11 cellular contexts compared by ENCODE assay signal in the genomic region with DNA sequence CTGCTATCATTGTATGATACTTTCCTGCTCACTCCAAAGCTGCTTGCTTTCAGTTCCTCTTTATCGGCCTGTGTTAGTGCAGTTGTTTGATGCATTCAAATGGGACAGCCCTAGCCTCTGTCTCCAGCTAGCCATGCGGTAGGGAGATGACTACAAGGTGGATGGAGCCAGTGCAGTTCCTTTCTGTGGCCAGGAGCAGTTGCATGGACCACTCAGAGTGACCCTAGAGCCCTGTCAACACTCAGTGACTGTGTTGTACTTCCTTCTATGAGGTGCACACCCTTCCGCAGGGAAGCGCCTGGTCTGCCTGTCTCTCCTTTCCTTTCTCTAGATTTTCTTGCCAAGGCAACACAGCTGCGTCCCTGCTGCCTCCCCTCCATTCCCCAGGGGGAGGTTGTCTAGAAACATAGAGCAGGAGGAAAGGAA. TPM values are rescaled to one million over a fixed set of nuclear protein-coding genes. Genes with fewer than 3 reads are reported as not detected.
DNase-seq lines count a peak whose midpoint lies in the region; ATAC-seq and TF ChIP-seq lines count a peak whose summit lies in the region.
"Had no signal": no experiment of that assay in that cellular context is flagged by ENCODE, and none has a peak within 500 bp of the region (broad histone marks: within the 10 kb centered on the region; RNA-seq: fewer than 3 reads in every experiment).

No MANE protein-coding gene starts in this region.

- no peak overlapping the region for H3K4me3 Mint-ChIP-seq in stimulated activated naive B cell treated with anti-CD40 and anti-IgM and Interleukin-4, amounts not matched to agents 10 μg/mL and 1 μg/mL and 100 μg/mL, for 72 hours
- no peak overlapping the region for H3K4me3 Mint-ChIP-seq in neural progenitor cell
- H3K4me3 Mint-ChIP-seq: dendritic cell treated with granulocyte-macrophage colony-stimulating factor and Interleukin-4, amounts not matched to agents 40 ng/mL and 50 ng/mL, for 4 days had no signal

- H3K4me3 ChIP-seq in neural progenitor cell: no peak overlapping the region

- no peak overlapping the region for H3K9ac ChIP-seq in neural progenitor cell

- no peaks in the 10 kb centered on the region for H3K4me1 ChIP-seq in neural progenitor cell

- no peaks in the 10 kb centered on the region for H4K20me1 ChIP-seq in neural progenitor cell (ENCODE audit: low read depth)

- no peak for TF ChIP-seq CTCF in neural progenitor cell (IDR thresholded peaks at IDR 0.05)

- H3K36me3 ChIP-seq in neural progenitor cell: no peaks in the 10 kb centered on the region

- H3F3A ChIP-seq in neural progenitor cell (ENCODE audit: low read depth): no peaks in the 10 kb centered on the region

- no peaks in the 10 kb centered on the region for H3K27me3 ChIP-seq in neural progenitor cell

- H3K36me3 Mint-ChIP-seq in stimulated activated naive B cell treated with anti-CD40 and anti-IgM and Interleukin-4, amounts not matched to agents 10 μg/mL and 1 μg/mL and 100 μg/mL, for 72 hours: no peaks in the 10 kb centered on the region
- no peaks in the 10 kb centered on the region for H3K36me3 Mint-ChIP-seq in neural progenitor cell

- H3K4me2 ChIP-seq in neural progenitor cell: no peak overlapping the region

- peak; percentile 42 for DNase-seq in SKM-1 treated with dmso at 0.1 percent for 144 hours (lab: John Stamatoyannopoulos, UW; ENCODE audit: unreplicated experiment)
- DNase-seq in SKM-1 (lab: John Stamatoyannopoulos, UW; ENCODE audit: unreplicated experiment): no peak
- DNase-seq in MV-4-11 (lab: John Stamatoyannopoulos, UW): peak; percentile 79
- DNase-seq in stimulated activated naive B cell treated with anti-CD40 and anti-IgM and Interleukin-4, amounts not matched to agents 10 μg/mL and 1 μg/mL and 100 μg/mL, for 72 hours: peak; percentile 26
- DNase-seq in NCI-H446 (lab: John Stamatoyannopoulos, UW): no peak
- no peak for DNase-seq in stimulated activated CD4-positive, alpha-beta T cell treated with anti-CD3 and anti-CD28 coated beads, Interleukin-4, amount 100 ng/mL, for 24 hours
- no peak for DNase-seq in neural progenitor cell (ENCODE audit: low spot score)
- DNase-seq: ACHN had no signal

- H3K27me3 Mint-ChIP-seq in stimulated activated naive B cell treated with anti-CD40 and anti-IgM and Interleukin-4, amounts not matched to agents 10 μg/mL and 1 μg/mL and 100 μg/mL, for 72 hours: peaks cover 26% of the 10 kb centered on the region in 2 donors
- peaks cover 2% of the 10 kb centered on the region for H3K27me3 Mint-ChIP-seq in neural progenitor cell (ENCODE audit: insufficient read depth, low read depth)
- H3K27me3 Mint-ChIP-seq: dendritic cell treated with granulocyte-macrophage colony-stimulating factor and Interleukin-4, amounts not matched to agents 40 ng/mL and 50 ng/mL, for 4 days had no signal

- H3K9me3 Mint-ChIP-seq in stimulated activated naive B cell treated with anti-CD40 and anti-IgM and Interleukin-4, amounts not matched to agents 10 μg/mL and 1 μg/mL and 100 μg/mL, for 72 hours: no peaks in the 10 kb centered on the region
- H3K9me3 Mint-ChIP-seq in neural progenitor cell: peaks cover 10% of the 10 kb centered on the region
- H3K9me3 Mint-ChIP-seq: dendritic cell treated with granulocyte-macrophage colony-stimulating factor and Interleukin-4, amounts not matched to agents 40 ng/mL and 50 ng/mL, for 4 days had no signal

- no peak overlapping the region for H3K27ac ChIP-seq in neural progenitor cell

- no peaks in the 10 kb centered on the region for H3K79me2 ChIP-seq in neural progenitor cell (ENCODE audit: low read depth)

- H3K9me3 ChIP-seq in neural progenitor cell (ENCODE audit: low read depth): no peaks in the 10 kb centered on the region

- peaks cover 11 to 17% of the 10 kb centered on the region in 2 donors for H3K4me1 Mint-ChIP-seq in stimulated activated naive B cell treated with anti-CD40 and anti-IgM and Interleukin-4, amounts not matched to agents 10 μg/mL and 1 μg/mL and 100 μg/mL, for 72 hours
- no peaks in the 10 kb centered on the region for H3K4me1 Mint-ChIP-seq in neural progenitor cell

- H3K27ac Mint-ChIP-seq in stimulated activated naive B cell treated with anti-CD40 and anti-IgM and Interleukin-4, amounts not matched to agents 10 μg/mL and 1 μg/mL and 100 μg/mL, for 72 hours: peak overlapping the region; percentile 32
- no peak overlapping the region for H3K27ac Mint-ChIP-seq in neural progenitor cell
- H3K27ac Mint-ChIP-seq: dendritic cell treated with granulocyte-macrophage colony-stimulating factor and Interleukin-4, amounts not matched to agents 40 ng/mL and 50 ng/mL, for 4 days had no signal

- no peak overlapping the region for H2AFZ ChIP-seq in neural progenitor cell (replicated peaks)

- ATAC-seq in HG02840 (IDR thresholded peaks at IDR 0.05; ENCODE audit: low FRiP score, unreplicated experiment): peak; percentile 93
- peak; percentile 96 to 100 for ATAC-seq in stimulated activated naive B cell treated with anti-CD40 and anti-IgM and Interleukin-4, amounts not matched to agents 10 μg/mL and 1 μg/mL and 100 μg/mL, for 72 hours (replicated peaks)

RNA-seq across cellular contexts. Expression of gene KCNS3, which starts 33.8 kb away (rescaled TPM):
- total RNA-seq in neural progenitor cell (ENCODE audit: low replicate concordance): 10.0 and 15.0 TPM in 2 replicates
- total RNA-seq: activated CD8-positive, alpha-beta memory T cell treated with anti-CD3 and anti-CD28 coated beads for 36 hours had no signal

Comparison
In these comparisons a context has a peak if more than half of its experiments do, and no peak if none do; other contexts are left out.
1. DNase-seq: peak in SKM-1 treated with dmso at 0.1 percent for 144 hours (single experiment), MV-4-11 (single experiment) and stimulated activated naive B cell treated with anti-CD40 and anti-IgM and Interleukin-4, amounts not matched to agents 10 μg/mL and 1 μg/mL and 100 μg/mL, for 72 hours (single experiment); none in SKM-1 (single experiment), NCI-H446 (0 of 2), stimulated activated CD4-positive, alpha-beta T cell treated with anti-CD3 and anti-CD28 coated beads, Interleukin-4, amount 100 ng/mL, for 24 hours (single experiment) and neural progenitor cell (single experiment).